In genomic region chr7:16563281-16564022, GRCh38 we compare ENCODE assay signal across 8 cellular contexts. TPM values are rescaled to one million over a fixed set of nuclear protein-coding genes. Genes with fewer than 3 reads are reported as not detected.
DNase-seq lines count a peak whose midpoint lies in the region; ATAC-seq and TF ChIP-seq lines count a peak whose summit lies in the region.
"Had no signal": no experiment of that assay in that cellular context is flagged by ENCODE, and none has a peak within 500 bp of the region (broad histone marks: within the 10 kb centered on the region; RNA-seq: fewer than 3 reads in every experiment).

No MANE protein-coding gene starts in this region.

- peak overlapping the region; percentile 78 for H3K27ac Mint-ChIP-seq in natural killer cell

- DNase-seq in OCI-M1 (lab: John Stamatoyannopoulos, UW) (peak; percentile 78), natural killer cell (no peak), epidermal melanocyte (ENCODE audit: insufficient read length, low spot score) (no peak), NCI-H526 treated with DMSO at 0.1 percent for 48 hours (lab: John Stamatoyannopoulos, UW) (no peak)
- no peak for DNase-seq in central memory CD4-positive, alpha-beta T cell
- DNase-seq: esophagus squamous epithelium had no signal

- ATAC-seq in GM19025 (IDR thresholded peaks at IDR 0.05; ENCODE audit: low read depth, unreplicated experiment) (peak; percentile 69), HG02885 (IDR thresholded peaks at IDR 0.05; ENCODE audit: poor library complexity, unreplicated experiment) (peak; percentile 87), natural killer cell (peak in 2 of 3 donors; percentile 68)

- TF ChIP-seq CTCF in natural killer cell (IDR thresholded peaks at IDR 0.05) = no peak

- H3K4me3 Mint-ChIP-seq in natural killer cell = peak overlapping the region; percentile 79

- H3K27me3 Mint-ChIP-seq in natural killer cell (ENCODE audit: low read depth in 2 of 2) = peaks cover 7 to 13% of the 10 kb centered on the region in 2 donors

- H3K9me3 Mint-ChIP-seq in natural killer cell = no peaks in the 10 kb centered on the region

- H3K36me3 Mint-ChIP-seq in natural killer cell = no peaks in the 10 kb centered on the region

- peaks cover 27% of the 10 kb centered on the region in 2 donors for H3K4me1 Mint-ChIP-seq in natural killer cell

- intact Hi-C loops in natural killer cell (cut with micrococcal nuclease) = loop anchor here (10.0 kb wide), 1 partner anchor 81 kb away; the partner anchor contains the start of genes ANKMY2 and BZW2

RNA-seq across cellular contexts. Expression of gene LRRC72, which starts 36.8 kb away (rescaled TPM):
- not detected for total RNA-seq in natural killer cell
- total RNA-seq: esophagus squamous epithelium had no signal
